ENCODE assay signal across 2 cellular contexts in the genomic region with DNA sequence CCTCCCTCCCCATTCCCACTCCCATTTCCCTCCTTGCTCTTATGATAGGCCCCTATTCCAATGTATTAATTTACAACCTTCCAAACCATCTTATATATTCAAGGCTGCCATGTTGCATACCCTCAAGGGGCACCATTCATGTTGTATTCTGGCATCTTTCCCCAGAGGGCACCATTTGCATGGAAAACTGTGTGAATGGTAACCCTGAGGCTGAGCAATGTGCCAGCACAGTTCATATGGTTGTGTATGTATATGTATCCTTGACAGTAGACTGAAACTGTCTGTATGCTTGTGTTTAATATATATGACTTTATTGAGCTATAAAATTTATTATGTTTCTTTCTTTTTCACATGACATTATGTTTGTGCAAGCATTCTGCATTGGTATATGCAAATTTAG.
A peak's percentile ranks its signal among the peaks of the same experiment; 100 is the strongest.
TF ChIP-seq lines count a peak whose summit lies in the region.

No MANE protein-coding gene starts in this region.

TF ChIP-seq in K562, 482 proteins besides CTCF, POLR2A, EP300 and RAD21:
- TF ChIP-seq, protein P1, sequence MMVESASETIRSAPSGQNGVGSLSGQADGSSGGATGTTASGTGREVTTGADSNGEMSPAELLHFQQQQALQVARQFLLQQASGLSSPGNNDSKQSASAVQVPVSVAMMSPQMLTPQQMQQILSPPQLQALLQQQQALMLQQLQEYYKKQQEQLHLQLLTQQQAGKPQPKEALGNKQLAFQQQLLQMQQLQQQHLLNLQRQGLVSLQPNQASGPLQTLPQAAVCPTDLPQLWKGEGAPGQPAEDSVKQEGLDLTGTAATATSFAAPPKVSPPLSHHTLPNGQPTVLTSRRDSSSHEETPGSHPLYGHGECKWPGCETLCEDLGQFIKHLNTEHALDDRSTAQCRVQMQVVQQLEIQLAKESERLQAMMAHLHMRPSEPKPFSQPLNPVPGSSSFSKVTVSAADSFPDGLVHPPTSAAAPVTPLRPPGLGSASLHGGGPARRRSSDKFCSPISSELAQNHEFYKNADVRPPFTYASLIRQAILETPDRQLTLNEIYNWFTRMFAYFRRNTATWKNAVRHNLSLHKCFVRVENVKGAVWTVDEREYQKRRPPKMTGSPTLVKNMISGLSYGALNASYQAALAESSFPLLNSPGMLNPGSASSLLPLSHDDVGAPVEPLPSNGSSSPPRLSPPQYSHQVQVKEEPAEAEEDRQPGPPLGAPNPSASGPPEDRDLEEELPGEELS (CRISPR knock-in tag; IDR thresholded peaks at IDR 0.05; ENCODE audit: borderline replicate concordance) = no peak
- 0 out of 2 replicates have a peak, but pooled peaks have one; percentile 21 for TF ChIP-seq SMC3 (conservative IDR thresholded peaks at IDR 0.05; ENCODE audit: insufficient read depth, low read depth, low read length)

TF ChIP-seq in GM12891, 5 proteins besides CTCF, POLR2A, EP300 and RAD21 (continued from another document):
- TF ChIP-seq PAX5 (IDR thresholded peaks at IDR 0.05; ENCODE audit: insufficient read depth, low read length, severe bottlenecking) (no peak), POU2F2 (IDR thresholded peaks at IDR 0.05; ENCODE audit: low read depth, low read length) (no peak), TAF1 (IDR thresholded peaks at IDR 0.05; ENCODE audit: low read depth, low read length) (no peak), POLR2AphosphoS5 (IDR thresholded peaks at IDR 0.05; ENCODE audit: low read depth, low read length) (no peak)
